Comparison of ENCODE assay signal across 1 cellular context in genomic region chr15:90647326-90647725, GRCh38.
TF ChIP-seq lines count a peak whose summit lies in the region.

No MANE protein-coding gene starts in this region.

TF ChIP-seq in HCT116, 20 proteins besides CTCF, POLR2A, EP300 and RAD21 (continued from another document):
- TF ChIP-seq ZBTB33 (IDR thresholded peaks at IDR 0.05; ENCODE audit: extremely low read depth, insufficient replicate concordance, low read length), result no peak
- TF ChIP-seq ZFX (IDR thresholded peaks at IDR 0.05), result no peak
- TF ChIP-seq SRF (IDR thresholded peaks at IDR 0.05; ENCODE audit: low read depth), result no peak
- no peak for TF ChIP-seq CBX3 (IDR thresholded peaks at IDR 0.05; ENCODE audit: low read depth)
- TF ChIP-seq CEBPB (IDR thresholded peaks at IDR 0.05; ENCODE audit: low read depth), result no peak
- no peak for TF ChIP-seq JUND (IDR thresholded peaks at IDR 0.05)
- no peak for TF ChIP-seq TCF7L2 (IDR thresholded peaks at IDR 0.05; ENCODE audit: borderline replicate concordance, extremely low read depth, insufficient read depth, insufficient read length)
- no peak for TF ChIP-seq SP1 (IDR thresholded peaks at IDR 0.05; ENCODE audit: low read depth)
- TF ChIP-seq ZNF274 (IDR thresholded peaks at IDR 0.05; ENCODE audit: low read depth, low read length), result no peak
- no peak for TF ChIP-seq FOSL1 (IDR thresholded peaks at IDR 0.05; ENCODE audit: low read depth)
- no peak for TF ChIP-seq EZH2 (IDR thresholded peaks at IDR 0.05)
- TF ChIP-seq SIN3A (IDR thresholded peaks at IDR 0.05; ENCODE audit: low read depth), result no peak
